Comparison of ENCODE assay signal across 19 cellular contexts in the genomic region with DNA sequence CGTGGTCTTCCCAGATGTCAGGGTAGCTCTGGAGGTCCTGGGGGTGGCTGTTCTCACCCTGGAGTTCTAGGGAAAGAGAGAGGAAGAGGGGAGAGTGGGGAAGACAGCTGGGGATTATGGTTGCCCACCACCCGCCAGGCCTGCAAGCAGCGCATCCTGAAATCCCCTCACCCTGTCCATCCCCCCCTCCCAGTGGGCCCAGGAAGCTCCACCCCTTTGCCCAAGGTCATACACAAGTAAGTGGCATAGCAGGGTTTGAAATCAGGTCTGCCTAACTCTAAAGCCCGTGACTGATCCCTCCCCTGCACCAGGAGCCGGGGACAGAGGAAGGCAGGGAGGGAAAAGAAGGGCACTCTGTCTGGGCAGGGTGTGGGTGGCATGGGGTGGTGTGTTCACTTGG.
"Had no signal": no experiment of that assay in that cellular context is flagged by ENCODE, and none has a peak within 500 bp of the region (broad histone marks: within the 10 kb centered on the region; RNA-seq: fewer than 3 reads in every experiment).

No MANE protein-coding gene starts in this region.

- H3K4me1 ChIP-seq: lower lobe of right lung had no signal

- H3K27ac ChIP-seq: lower lobe of right lung, tibial artery, WERI-Rb-1 had no signal

- DNase-seq: activated CD4-positive, alpha-beta T cell treated with anti-CD3 and anti-CD28 coated beads for 1 hour; activated naive CD4-positive, alpha-beta T cell treated with Interleukin-2 at 50 U/mL for 16 hours; activated naive CD8-positive, alpha-beta T cell treated with anti-CD3 and anti-CD28 coated beads for 36 hours; activated T-cell treated with anti-CD3 and anti-CD28 coated beads, Interleukin-2, amount 50 U/mL, for 4 hours; dorsolateral prefrontal cortex; effector memory CD8-positive, alpha-beta T cell; foreskin melanocyte; kidney; lower lobe of right lung; naive thymus-derived CD4-positive, alpha-beta T cell; retina; stimulated activated CD4-positive, alpha-beta T cell treated with anti-CD3 and anti-CD28 coated beads, Interleukin-12 subunit alpha, Interleukin-12 subunit beta, amount 100 ng/mL, for 4 hours; substantia nigra; tibial artery had no signal

- H3K9me3 Mint-ChIP-seq: activated naive CD8-positive, alpha-beta T cell treated with anti-CD3 and anti-CD28 coated beads for 36 hours; activated T-cell treated with anti-CD3 and anti-CD28 coated beads, Interleukin-2, amount 50 U/mL, for 4 hours; central memory CD8-positive, alpha-beta T cell; effector memory CD8-positive, alpha-beta T cell; stimulated activated naive CD8-positive, alpha-beta T cell treated with anti-CD3 and anti-CD28 coated beads, Interleukin-15, Interleukin-2, amounts not matched to agents 100 ng/mL and 50 ng/mL, for 24 hours had no signal

- H3K36me3 Mint-ChIP-seq: activated naive CD8-positive, alpha-beta T cell treated with anti-CD3 and anti-CD28 coated beads for 36 hours; naive thymus-derived CD4-positive, alpha-beta T cell had no signal

- H3K4me1 Mint-ChIP-seq: activated naive CD8-positive, alpha-beta T cell treated with anti-CD3 and anti-CD28 coated beads for 36 hours had no signal

- H3K36me3 ChIP-seq: lower lobe of right lung, tibial artery, WERI-Rb-1 had no signal

- H3K4me3 Mint-ChIP-seq: activated naive CD8-positive, alpha-beta T cell treated with anti-CD3 and anti-CD28 coated beads for 36 hours; activated T-cell treated with anti-CD3 and anti-CD28 coated beads, Interleukin-2, amount 50 U/mL, for 4 hours; central memory CD8-positive, alpha-beta T cell; effector memory CD8-positive, alpha-beta T cell; naive thymus-derived CD4-positive, alpha-beta T cell; stimulated activated naive CD8-positive, alpha-beta T cell treated with anti-CD3 and anti-CD28 coated beads, Interleukin-15, Interleukin-2, amounts not matched to agents 100 ng/mL and 50 ng/mL, for 24 hours had no signal

- H3K27ac Mint-ChIP-seq: activated naive CD8-positive, alpha-beta T cell treated with anti-CD3 and anti-CD28 coated beads for 36 hours; effector memory CD8-positive, alpha-beta T cell; naive thymus-derived CD4-positive, alpha-beta T cell; progenitor cell of endocrine pancreas; stimulated activated naive CD8-positive, alpha-beta T cell treated with anti-CD3 and anti-CD28 coated beads, Interleukin-15, Interleukin-2, amounts not matched to agents 100 ng/mL and 50 ng/mL, for 24 hours had no signal

- H3K27me3 ChIP-seq: dorsolateral prefrontal cortex had no signal

- H3K4me3 ChIP-seq: dorsolateral prefrontal cortex, lower lobe of right lung, tibial artery had no signal

- H3K9me3 ChIP-seq: lower lobe of right lung, tibial artery had no signal

- ATAC-seq: activated T-cell treated with anti-CD3 and anti-CD28 coated beads, Interleukin-2, amount 50 U/mL, for 4 hours; effector memory CD8-positive, alpha-beta T cell; esophagus mucosa; lower lobe of right lung; naive thymus-derived CD4-positive, alpha-beta T cell had no signal
